ENCODE assay signal across 11 cellular contexts in the genomic region with DNA sequence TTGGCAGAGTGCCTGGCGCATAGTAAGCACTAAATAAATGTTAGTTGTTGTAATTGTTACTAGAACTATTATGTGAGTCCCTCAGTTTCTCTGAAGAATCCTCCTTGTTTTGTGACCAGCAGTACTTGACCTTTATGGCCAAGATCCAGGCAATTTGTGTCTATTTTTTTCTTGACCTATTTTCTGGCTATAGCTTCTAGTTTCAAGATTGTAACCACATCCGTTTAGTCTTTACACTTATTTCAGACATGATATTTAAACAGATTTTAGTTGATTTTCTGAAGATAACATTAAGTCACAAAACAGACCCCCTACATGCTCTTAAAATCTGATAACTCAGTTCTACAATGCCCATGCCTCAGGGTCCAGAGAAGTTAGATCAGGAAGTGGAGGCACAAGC.
"Had no signal": no experiment of that assay in that cellular context is flagged by ENCODE, and none has a peak within 500 bp of the region (broad histone marks: within the 10 kb centered on the region; RNA-seq: fewer than 3 reads in every experiment).

No MANE protein-coding gene starts in this region.

- H3K4me3 Mint-ChIP-seq: neural progenitor cell; T-helper 1 cell treated with Interleukin-12 subunit alpha and Interleukin-12 subunit beta and Interleukin-4 antibody, amounts not matched to agents 30 μg/mL and 1 μg/mL, for 36 hours had no signal

- DNase-seq: activated CD4-positive, alpha-beta T cell treated with anti-CD3 and anti-CD28 coated beads, Interleukin-2, amount 50 U/mL, for 4 hours; activated gamma-delta T cell; effector CD4-positive, alpha-beta T cell; heart left ventricle; kidney; left ventricle myocardium superior; ovary; stimulated activated CD4-positive, alpha-beta T cell treated with anti-CD3 and anti-CD28 coated beads, Interleukin-4, amount 100 ng/mL, for 24 hours had no signal

- ATAC-seq: heart left ventricle, left ventricle myocardium superior, SK-N-SH treated with all-trans-retinoic acid at 6 μM for 48 hours had no signal

- H3K27ac Mint-ChIP-seq: neural progenitor cell had no signal

- H3K36me3 Mint-ChIP-seq: neural progenitor cell had no signal
